1 cellular context compared by ENCODE assay signal in genomic region chrX:153854702-153855101, GRCh38.
TF ChIP-seq lines count a peak whose summit lies in the region.

No MANE protein-coding gene starts in this region.

TF ChIP-seq in K562, 482 proteins besides CTCF, POLR2A, EP300 and RAD21:
- TF ChIP-seq ZNF695 (CRISPR knock-in tag; IDR thresholded peaks at IDR 0.05) (no peak), ATF7 (IDR thresholded peaks at IDR 0.05) (no peak), CBX8 (IDR thresholded peaks at IDR 0.05; ENCODE audit: borderline replicate concordance, extremely low read depth, low read depth, low read length, poor library complexity, severe bottlenecking) (no peak), NFYB (IDR thresholded peaks at IDR 0.05; ENCODE audit: extremely low read depth, insufficient read length) (no peak), TFAP4 (CRISPR knock-in tag; IDR thresholded peaks at IDR 0.05; ENCODE audit: borderline replicate concordance) (no peak)
